27 cellular contexts compared by ENCODE assay signal in genomic region chrX:32016195-32016594, GRCh38.
"Had no signal": no experiment of that assay in that cellular context is flagged by ENCODE, and none has a peak within 500 bp of the region (broad histone marks: within the 10 kb centered on the region; RNA-seq: fewer than 3 reads in every experiment).

No MANE protein-coding gene starts in this region.

- H3K4me1 ChIP-seq: colonic mucosa, esophagus muscularis mucosa, esophagus squamous epithelium, foreskin keratinocyte, gastrocnemius medialis, gastroesophageal sphincter, heart left ventricle, heart right ventricle had no signal

- ATAC-seq: effector memory CD8-positive, alpha-beta T cell; esophagus mucosa; foreskin keratinocyte; gastroesophageal sphincter; heart left ventricle; heart right ventricle had no signal

- H3K36me3 ChIP-seq: colonic mucosa, esophagus muscularis mucosa, esophagus squamous epithelium, gastrocnemius medialis, gastroesophageal sphincter, heart left ventricle, heart right ventricle had no signal

- H3K27ac ChIP-seq: colonic mucosa, coronary artery, dorsolateral prefrontal cortex, epithelial cell of prostate, esophagus muscularis mucosa, esophagus squamous epithelium, foreskin keratinocyte, gastrocnemius medialis, gastroesophageal sphincter, heart left ventricle, heart right ventricle had no signal

- FAIRE-seq: colon, endothelial cell of umbilical vein, frontal cortex had no signal

- H3K4me3 ChIP-seq: colonic mucosa, coronary artery, dorsolateral prefrontal cortex, esophagus muscularis mucosa, esophagus squamous epithelium, gastrocnemius medialis, gastroesophageal sphincter, heart left ventricle, heart right ventricle had no signal

- H3K27me3 ChIP-seq: colonic mucosa, esophagus muscularis mucosa, esophagus squamous epithelium, foreskin keratinocyte, gastrocnemius medialis, gastroesophageal sphincter, heart left ventricle, heart right ventricle had no signal

- H3K9me3 ChIP-seq: colonic mucosa, esophagus muscularis mucosa, esophagus squamous epithelium, gastrocnemius medialis, gastroesophageal sphincter, heart left ventricle, heart right ventricle had no signal

- DNase-seq: colonic mucosa; cortex of kidney; dermis blood vessel endothelial cell; dorsolateral prefrontal cortex; effector CD4-positive, alpha-beta T cell; effector CD8-positive, alpha-beta T cell; effector memory CD4-positive, alpha-beta T cell; effector memory CD8-positive, alpha-beta T cell; endodermal cell; erythroblast; esophagus squamous epithelium; foreskin fibroblast; foreskin keratinocyte; foreskin melanocyte; gastrocnemius medialis; glutamatergic neuron; head of caudate nucleus; heart left ventricle; heart right ventricle had no signal
